ENCODE assay signal across 23 cellular contexts in the genomic region with DNA sequence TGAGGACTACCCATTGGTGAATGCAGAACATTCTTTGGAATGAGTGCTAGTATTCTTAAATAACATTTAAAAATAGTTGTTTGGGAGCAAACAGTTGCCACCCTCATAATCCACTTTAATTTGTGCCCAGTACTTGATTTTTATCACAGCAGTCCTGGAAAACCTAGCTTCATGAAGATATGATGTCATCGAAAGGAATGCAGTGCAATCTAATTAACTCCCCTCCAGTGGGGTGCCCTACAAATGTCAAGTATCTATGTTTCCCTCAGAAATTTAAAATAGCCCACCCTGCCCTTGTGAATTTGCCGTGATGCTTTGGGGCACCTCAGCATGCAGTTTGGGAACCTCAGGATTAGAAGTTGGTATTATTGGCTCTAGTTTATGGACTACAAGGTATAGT. TPM values are rescaled to one million over a fixed set of nuclear protein-coding genes. Genes with fewer than 3 reads are reported as not detected.
A peak's percentile ranks its signal among the peaks of the same experiment; 100 is the strongest.
DNase-seq lines count a peak whose midpoint lies in the region; ATAC-seq and TF ChIP-seq lines count a peak whose summit lies in the region.
"Had no signal": no experiment of that assay in that cellular context is flagged by ENCODE, and none has a peak within 500 bp of the region (broad histone marks: within the 10 kb centered on the region; RNA-seq: fewer than 3 reads in every experiment).

No MANE protein-coding gene starts in this region.

- H3K27me3 Mint-ChIP-seq in central memory CD8-positive, alpha-beta T cell: no peaks in the 10 kb centered on the region
- no peaks in the 10 kb centered on the region for H3K27me3 Mint-ChIP-seq in type B pancreatic cell
- H3K27me3 Mint-ChIP-seq: dendritic cell treated with granulocyte-macrophage colony-stimulating factor and Interleukin-4, amounts not matched to agents 40 ng/mL and 50 ng/mL, for 4 days; memory B cell had no signal

- H3K4me3 ChIP-seq in BLaER1 (peak overlapping the region; percentile 40), Karpas-422 (ENCODE audit: low read length) (no peak overlapping the region), parathyroid adenoma (ENCODE audit: low read depth, low read length) (peak overlapping the region; percentile 16)
- H3K4me3 ChIP-seq: esophagus muscularis mucosa, prostate gland, transverse colon had no signal

- peaks cover 86% of the 10 kb centered on the region for H3K27me3 ChIP-seq in BLaER1
- H3K27me3 ChIP-seq in Karpas-422 (ENCODE audit: low read length): no peaks in the 10 kb centered on the region
- no peaks in the 10 kb centered on the region for H3K27me3 ChIP-seq in parathyroid adenoma (ENCODE audit: control insufficient read depth, insufficient read depth, low read length)
- H3K27me3 ChIP-seq: esophagus muscularis mucosa, transverse colon had no signal

- no peaks in the 10 kb centered on the region for H3K9me2 ChIP-seq in Karpas-422 (replicated peaks; ENCODE audit: insufficient read depth, low read length)

- H3K79me2 ChIP-seq in Karpas-422 (ENCODE audit: low read length) (peaks cover 96% of the 10 kb centered on the region), parathyroid adenoma (peaks cover 45% of the 10 kb centered on the region)

- H3K27ac Mint-ChIP-seq in central memory CD8-positive, alpha-beta T cell (ENCODE audit: low read depth): no peak overlapping the region
- H3K27ac Mint-ChIP-seq in type B pancreatic cell: no peak overlapping the region
- H3K27ac Mint-ChIP-seq: nephron progenitor cell had no signal

- peaks cover 55% of the 10 kb centered on the region for H3K4me1 Mint-ChIP-seq in central memory CD8-positive, alpha-beta T cell
- peaks cover 25% of the 10 kb centered on the region for H3K4me1 Mint-ChIP-seq in type B pancreatic cell (ENCODE audit: unreplicated experiment)

- H3K9me3 ChIP-seq in BLaER1 (no peaks in the 10 kb centered on the region), Karpas-422 (ENCODE audit: low read length) (no peaks in the 10 kb centered on the region), parathyroid adenoma (ENCODE audit: control insufficient read depth, low read length) (no peaks in the 10 kb centered on the region)
- H3K9me3 ChIP-seq: esophagus muscularis mucosa, prostate gland, transverse colon had no signal

- H4K20me1 ChIP-seq in BLaER1 (peaks cover 99% of the 10 kb centered on the region), Karpas-422 (ENCODE audit: insufficient read depth, low read depth, low read length) (peaks cover 20% of the 10 kb centered on the region)

- peak overlapping the region; percentile 35 for H3K4me3 Mint-ChIP-seq in central memory CD8-positive, alpha-beta T cell
- H3K4me3 Mint-ChIP-seq in type B pancreatic cell: no peak overlapping the region
- H3K4me3 Mint-ChIP-seq: dendritic cell treated with granulocyte-macrophage colony-stimulating factor and Interleukin-4, amounts not matched to agents 40 ng/mL and 50 ng/mL, for 4 days; nephron progenitor cell had no signal

- H3K4me1 ChIP-seq in BLaER1 (peaks cover 83% of the 10 kb centered on the region), Karpas-422 (ENCODE audit: low read length) (peaks cover 92% of the 10 kb centered on the region), parathyroid adenoma (peaks cover 6% of the 10 kb centered on the region)
- H3K4me1 ChIP-seq: prostate gland had no signal

- H3K36me3 Mint-ChIP-seq in central memory CD8-positive, alpha-beta T cell (ENCODE audit: insufficient read depth): peaks cover 7% of the 10 kb centered on the region
- peaks cover 9% of the 10 kb centered on the region for H3K36me3 Mint-ChIP-seq in type B pancreatic cell

- H3K27ac ChIP-seq in BLaER1 (0 out of 2 replicates have a peak overlapping the region, but pooled peaks have one; percentile 18), Karpas-422 (ENCODE audit: low read length) (peak overlapping the region; percentile 73), parathyroid adenoma (no peak overlapping the region)
- H3K27ac ChIP-seq: prostate gland had no signal

- H2AFZ ChIP-seq in Karpas-422 (ENCODE audit: low read length) (no peak overlapping the region), parathyroid adenoma (no peak overlapping the region)

- H3K36me3 ChIP-seq in BLaER1 (no peaks in the 10 kb centered on the region), Karpas-422 (ENCODE audit: insufficient read depth, low read length) (0 out of 2 replicates have a peak, but pooled peaks cover 2% of the 10 kb centered on the region), parathyroid adenoma (ENCODE audit: control insufficient read depth, insufficient read depth, low read length) (no peaks in the 10 kb centered on the region)
- H3K36me3 ChIP-seq: esophagus muscularis mucosa, prostate gland, transverse colon had no signal

- TF ChIP-seq CTCF in parathyroid adenoma (IDR thresholded peaks at IDR 0.05) (no peak), type B pancreatic cell (conservative IDR thresholded peaks at IDR 0.05) (no peak)

- no peak for ATAC-seq in central memory CD8-positive, alpha-beta T cell (replicated peaks; ENCODE audit: extremely low read depth, poor library complexity, severe bottlenecking)
- ATAC-seq: PC-3; stimulated activated effector memory CD8-positive, alpha-beta T cell treated with anti-CD3 and anti-CD28 coated beads, Interleukin-12 subunit alpha, Interleukin-12 subunit beta, amount 100 ng/mL, for 72 hours had no signal

- no peaks in the 10 kb centered on the region for H3K9me3 Mint-ChIP-seq in central memory CD8-positive, alpha-beta T cell
- no peaks in the 10 kb centered on the region for H3K9me3 Mint-ChIP-seq in type B pancreatic cell
- H3K9me3 Mint-ChIP-seq: dendritic cell treated with granulocyte-macrophage colony-stimulating factor and Interleukin-4, amounts not matched to agents 40 ng/mL and 50 ng/mL, for 4 days; memory B cell; stimulated activated effector memory CD8-positive, alpha-beta T cell treated with anti-CD3 and anti-CD28 coated beads, Interleukin-12 subunit alpha, Interleukin-12 subunit beta, amount 100 ng/mL, for 72 hours had no signal

- H3K4me2 ChIP-seq in BLaER1 (peak overlapping the region; percentile 76), Karpas-422 (ENCODE audit: low read depth, low read length, poor library complexity, severe bottlenecking) (peak overlapping the region; percentile 75), parathyroid adenoma (ENCODE audit: low read length) (no peak overlapping the region)

- no peak overlapping the region for H3K9ac ChIP-seq in BLaER1
- no peak overlapping the region for H3K9ac ChIP-seq in Karpas-422 (ENCODE audit: low read length)
- no peak overlapping the region for H3K9ac ChIP-seq in parathyroid adenoma

- DNase-seq in Karpas-422 (no peak), type B pancreatic cell (ENCODE audit: extremely low spot score, unreplicated experiment) (no peak), glomerular visceral epithelial cell (ENCODE audit: extremely low spot score) (no peak), NCI-H69 (lab: John Stamatoyannopoulos, UW) (no peak), NCI-H510A treated with DMSO at 0.1 percent for 48 hours (lab: John Stamatoyannopoulos, UW) (no peak)
- no peak for DNase-seq in central memory CD8-positive, alpha-beta T cell (ENCODE audit: low spot score in 2 of 2)
- DNase-seq: activated CD4-positive, CD25-positive, alpha-beta regulatory T cell treated with anti-CD3 and anti-CD28 coated beads, Interleukin-2, amount 50 U/mL, for 72 hours; activated CD8-positive, alpha-beta memory T cell treated with anti-CD3 and anti-CD28 coated beads, Interleukin-2, amount 50 U/mL, for 48 hours; activated naive CD4-positive, alpha-beta T cell; head of caudate nucleus; NCI-H2107; NCI-H526; nephron progenitor cell; PC-3; T-helper 9 cell; transverse colon had no signal

RNA-seq across cellular contexts. Expression of a gene that starts 5.4 kb away (rescaled TPM):
- 56.6 and 59.3 TPM in 2 replicates for total RNA-seq in Karpas-422 (2014; rRNA removed; shearing (Covaris generic); ENCODE audit: low replicate concordance)
- total RNA-seq in type B pancreatic cell (ENCODE audit: low replicate concordance): 26.4 and 43.3 TPM in 2 replicates

RNA-seq across cellular contexts. Expression of a gene that starts 40.1 kb away (rescaled TPM):
- total RNA-seq in Karpas-422 (2014; rRNA removed; shearing (Covaris generic); ENCODE audit: low replicate concordance): 29.5 and 60.5 TPM in 2 replicates
- total RNA-seq in type B pancreatic cell (ENCODE audit: low replicate concordance): 15.5 and 21.5 TPM in 2 replicates

RNA-seq across cellular contexts. Expression of a gene that starts 40.2 kb away (rescaled TPM):
- 68.4 and 76.3 TPM in 2 replicates for total RNA-seq in Karpas-422 (2014; rRNA removed; shearing (Covaris generic); ENCODE audit: low replicate concordance)
- total RNA-seq in type B pancreatic cell (ENCODE audit: low replicate concordance): 37.7 and 42.3 TPM in 2 replicates

RNA-seq across cellular contexts. Expression of a gene that starts 41.4 kb away (rescaled TPM):
- total RNA-seq in Karpas-422 (2014; rRNA removed; shearing (Covaris generic); ENCODE audit: low replicate concordance): 3.4 and 4.3 TPM in 2 replicates
- 2.7 and 4.6 TPM in 2 replicates for total RNA-seq in type B pancreatic cell (ENCODE audit: low replicate concordance)
